ENCODE assay signal across 8 cellular contexts in genomic region chr7:29565186-29565540, GRCh38. TPM values are rescaled to one million over a fixed set of nuclear protein-coding genes. Genes with fewer than 3 reads are reported as not detected.
DNase-seq lines count a peak whose midpoint lies in the region; ATAC-seq lines count a peak whose summit lies in the region.

No MANE protein-coding gene starts in this region.

- peak overlapping the region in 8 of 10 donors; percentile 3 to 83 (median 70) for H3K4me3 Mint-ChIP-seq in naive thymus-derived CD8-positive, alpha-beta T cell

- no peak overlapping the region for H3K9ac ChIP-seq in endocrine pancreas (ENCODE audit: control insufficient read depth, insufficient read depth, low read length)

- DNase-seq in Jurkat, Clone E6-1 (ENCODE audit: low read depth, low spot score) = no peak
- no peak for DNase-seq in naive thymus-derived CD8-positive, alpha-beta T cell
- DNase-seq in kidney glomerular epithelial cell (lab: John Stamatoyannopoulos, UW) (no peak), occipital lobe (lab: John Stamatoyannopoulos, UW) (no peak)
- DNase-seq in activated CD8-positive, alpha-beta memory T cell treated with anti-CD3 and anti-CD28 coated beads, Interleukin-2, amount 50 U/mL, for 4 hours = no peak

- H3K36me3 Mint-ChIP-seq in naive thymus-derived CD8-positive, alpha-beta T cell = no peaks in the 10 kb centered on the region

- H3K4me3 ChIP-seq in ACC112 (ENCODE audit: low read depth, low read length) (peak overlapping the region; percentile 97), endocrine pancreas (ENCODE audit: control insufficient read depth, insufficient read depth, low read length) (peak overlapping the region; percentile 47)
- peak overlapping the region; percentile 49 for H3K4me3 ChIP-seq in Jurkat, Clone E6-1 (ENCODE audit: low read length)

- H3K9me3 ChIP-seq in endocrine pancreas (ENCODE audit: control insufficient read depth, low read length) = no peaks in the 10 kb centered on the region

- peak overlapping the region; percentile 78 for H2AFZ ChIP-seq in ACC112 (ENCODE audit: low read length, unreplicated experiment)

- H3K4me1 Mint-ChIP-seq in naive thymus-derived CD8-positive, alpha-beta T cell = peaks cover 9 to 27% (median 21%) of the 10 kb centered on the region in 4 donors

- POLR2A ChIA-PET in naive thymus-derived CD8-positive, alpha-beta T cell (lab: Charles Lee) = no interaction called here

- H3K27ac Mint-ChIP-seq in naive thymus-derived CD8-positive, alpha-beta T cell = no peak overlapping the region

- ATAC-seq in naive thymus-derived CD8-positive, alpha-beta T cell = no peak
- no peak for ATAC-seq in HG03108 (IDR thresholded peaks at IDR 0.05; ENCODE audit: unreplicated experiment)

- no peaks in the 10 kb centered on the region for H3K79me2 ChIP-seq in ACC112 (ENCODE audit: control insufficient read depth, insufficient read depth, low read length, unreplicated experiment)

- H3K9me3 Mint-ChIP-seq in naive thymus-derived CD8-positive, alpha-beta T cell = peaks cover 0 to 9% (median 0%) of the 10 kb centered on the region in 9 donors

- no peaks in the 10 kb centered on the region for H3K27me3 ChIP-seq in ACC112 (ENCODE audit: insufficient read depth, low read length)
- H3K27me3 ChIP-seq in endocrine pancreas (ENCODE audit: control insufficient read depth, insufficient read depth, low read length) = no peaks in the 10 kb centered on the region

- no peaks in the 10 kb centered on the region for H3K36me3 ChIP-seq in ACC112 (ENCODE audit: insufficient read depth, low read length)
- no peaks in the 10 kb centered on the region for H3K36me3 ChIP-seq in endocrine pancreas (ENCODE audit: control insufficient read depth, insufficient read depth, low read length)

- peaks cover 36 to 89% (median 64%) of the 10 kb centered on the region in 5 donors for H3K27me3 Mint-ChIP-seq in naive thymus-derived CD8-positive, alpha-beta T cell

- peak overlapping the region; percentile 24 for H3K27ac ChIP-seq in ACC112 (ENCODE audit: low read depth, low read length)

- H3K4me1 ChIP-seq in ACC112 (ENCODE audit: control insufficient read depth, insufficient read depth, low read length, unreplicated experiment) = peaks cover 19% of the 10 kb centered on the region
- no peaks in the 10 kb centered on the region for H3K4me1 ChIP-seq in endocrine pancreas (ENCODE audit: control insufficient read depth, insufficient read depth, low read length)

RNA-seq across cellular contexts. Expression of gene PRR15, which starts 1.5 kb away (rescaled TPM):
- 1.3 TPM for polyA plus RNA-seq in Jurkat, Clone E6-1 (2012; ENCODE audit: insufficient read depth, insufficient read length)
- total RNA-seq in naive thymus-derived CD8-positive, alpha-beta T cell = not detected
- not detected for polyA plus RNA-seq in naive thymus-derived CD8-positive, alpha-beta T cell
- not detected for total RNA-seq in occipital lobe

Comparison
In these comparisons a context has a peak if more than half of its experiments do, and no peak if none do; other contexts are left out.
1. H3K4me3 ChIP-seq: peak in every context shown above with its lines; median percentile 97 in ACC112; 49 in Jurkat, Clone E6-1; 47 in endocrine pancreas.